26 cellular contexts compared by ENCODE assay signal in genomic region chr15:34941181-34941580, GRCh38.
"Had no signal": no experiment of that assay in that cellular context is flagged by ENCODE, and none has a peak within 500 bp of the region (broad histone marks: within the 10 kb centered on the region; RNA-seq: fewer than 3 reads in every experiment).

No MANE protein-coding gene starts in this region.

- H3K27me3 ChIP-seq: left lung, pancreas, sigmoid colon, stomach, testis, thyroid gland, upper lobe of right lung had no signal

- H3K4me3 ChIP-seq: left lung, lower lobe of right lung, pancreas, prostate gland, sigmoid colon, smooth muscle cell, stomach, testis, thyroid gland, upper lobe of right lung had no signal

- ATAC-seq: left colon; left lung; lower lobe of right lung; naive thymus-derived CD8-positive, alpha-beta T cell; pancreas; right cardiac atrium; stimulated activated naive B cell treated with anti-CD40 and anti-IgM and Interleukin-4, amounts not matched to agents 10 μg/mL and 1 μg/mL and 100 μg/mL, for 72 hours; stimulated activated naive CD8-positive, alpha-beta T cell treated with anti-CD3 and anti-CD28 coated beads, Interleukin-15, Interleukin-2, amounts not matched to agents 100 U/mL and 50 U/mL, for 24 hours; upper lobe of right lung had no signal

- H3K4me2 ChIP-seq: smooth muscle cell had no signal

- FAIRE-seq: keratinocyte, pancreas, urothelium cell line had no signal

- DNase-seq: hypothalamus; left colon; left lung; lower lobe of right lung; mammary epithelial cell; mesenchymal stem cell; naive thymus-derived CD8-positive, alpha-beta T cell; nucleus accumbens; pancreas; posterior cingulate gyrus; retina; right cardiac atrium; sigmoid colon; stimulated activated CD4-positive, alpha-beta T cell treated with anti-CD3 and anti-CD28 coated beads, Interleukin-2, amount 100 ng/mL, for 24 hours; stimulated activated CD4-positive, alpha-beta T cell treated with anti-CD3 and anti-CD28 coated beads, Interleukin-4, amount 100 ng/mL, for 1 hour; stimulated activated naive B cell treated with anti-CD40 and anti-IgM and Interleukin-4, amounts not matched to agents 10 μg/mL and 1 μg/mL and 100 μg/mL, for 72 hours; stimulated activated naive CD8-positive, alpha-beta T cell treated with anti-CD3 and anti-CD28 coated beads, Interleukin-15, Interleukin-2, amounts not matched to agents 100 U/mL and 50 U/mL, for 24 hours; stomach; testis; thyroid gland; trophoblast cell; upper lobe of right lung had no signal

- H3K27ac ChIP-seq: left lung, lower lobe of right lung, pancreas, prostate gland, sigmoid colon, stomach, testis, thyroid gland, upper lobe of right lung had no signal

- H3K4me1 ChIP-seq: left lung, lower lobe of right lung, pancreas, prostate gland, sigmoid colon, testis, upper lobe of right lung had no signal

- H3K9me3 ChIP-seq: left lung, lower lobe of right lung, pancreas, prostate gland, sigmoid colon, stomach, testis, thyroid gland, upper lobe of right lung had no signal

- H3K36me3 ChIP-seq: prostate gland had no signal
